9 cellular contexts compared by ENCODE assay signal in genomic region chr5:14155075-14155474, GRCh38. TPM values are rescaled to one million over a fixed set of nuclear protein-coding genes. Genes with fewer than 3 reads are reported as not detected.
DNase-seq lines count a peak whose midpoint lies in the region; ATAC-seq and TF ChIP-seq lines count a peak whose summit lies in the region.
"Had no signal": no experiment of that assay in that cellular context is flagged by ENCODE, and none has a peak within 500 bp of the region (broad histone marks: within the 10 kb centered on the region; RNA-seq: fewer than 3 reads in every experiment).

No MANE protein-coding gene starts in this region.

- ATAC-seq in GM19397 (IDR thresholded peaks at IDR 0.05; ENCODE audit: unreplicated experiment) (peak; percentile 50), HG03097 (IDR thresholded peaks at IDR 0.05; ENCODE audit: low FRiP score, unreplicated experiment) (peak; percentile 54), T-helper 17 cell (peak; percentile 62), upper lobe of right lung (no peak)

- H3K4me1 ChIP-seq in ACC112 (ENCODE audit: control insufficient read depth, insufficient read depth, low read length, unreplicated experiment) (peaks cover 75% of the 10 kb centered on the region), upper lobe of right lung (peaks cover 51% of the 10 kb centered on the region)

- intact Hi-C loops in upper lobe of right lung (cut with DNase I): no loop called here

- H3K4me1 Mint-ChIP-seq in T-helper 17 cell: no peaks in the 10 kb centered on the region
- no peaks in the 10 kb centered on the region for H3K4me1 Mint-ChIP-seq in T-helper 2 cell treated with Interferon-gamma antibody and Interleukin-4, amounts not matched to agents 5 μg/mL and 100 μg/mL, for 36 hours (ENCODE audit: low read depth)

- peaks cover 95% of the 10 kb centered on the region for H3K79me2 ChIP-seq in ACC112 (ENCODE audit: control insufficient read depth, insufficient read depth, low read length, unreplicated experiment)

- no peaks in the 10 kb centered on the region for H3K9me3 ChIP-seq in T-helper 17 cell (ENCODE audit: control insufficient read depth, low read length, poor library complexity, severe bottlenecking)
- no peaks in the 10 kb centered on the region for H3K9me3 ChIP-seq in upper lobe of right lung

- H3K36me3 ChIP-seq in ACC112 (ENCODE audit: insufficient read depth, low read length) (0 out of 2 replicates have a peak, but pooled peaks cover 3% of the 10 kb centered on the region), upper lobe of right lung (no peaks in the 10 kb centered on the region)

- H3K36me3 Mint-ChIP-seq in T-helper 17 cell (ENCODE audit: low read depth): no peaks in the 10 kb centered on the region
- H3K36me3 Mint-ChIP-seq in T-helper 2 cell treated with Interferon-gamma antibody and Interleukin-4, amounts not matched to agents 5 μg/mL and 100 μg/mL, for 36 hours (ENCODE audit: low read depth): no peaks in the 10 kb centered on the region

- H3K27me3 ChIP-seq in ACC112 (ENCODE audit: insufficient read depth, low read length) (no peaks in the 10 kb centered on the region), upper lobe of right lung (no peaks in the 10 kb centered on the region)

- DNase-seq in T-helper 17 cell (no peak), upper lobe of right lung (no peak), hippocampal formation (lab: John Stamatoyannopoulos, UW) (no peak)
- DNase-seq in stimulated activated CD4-positive, alpha-beta T cell treated with anti-CD3 and anti-CD28 coated beads, Interleukin-4, amount 100 ng/mL, for 4 hours: no peak
- no peak for DNase-seq in T-helper 2 cell treated with Interferon-gamma antibody and Interleukin-4, amounts not matched to agents 5 μg/mL and 100 μg/mL, for 36 hours (ENCODE audit: low spot score)
- DNase-seq: amniotic stem cell had no signal

- H3K4me3 Mint-ChIP-seq in T-helper 17 cell: no peak overlapping the region
- no peak overlapping the region for H3K4me3 Mint-ChIP-seq in T-helper 2 cell treated with Interferon-gamma antibody and Interleukin-4, amounts not matched to agents 5 μg/mL and 100 μg/mL, for 36 hours

- H3K27me3 Mint-ChIP-seq in T-helper 17 cell: peaks cover 49% of the 10 kb centered on the region
- H3K27me3 Mint-ChIP-seq in T-helper 2 cell treated with Interferon-gamma antibody and Interleukin-4, amounts not matched to agents 5 μg/mL and 100 μg/mL, for 36 hours (ENCODE audit: low read depth): peaks cover 5% of the 10 kb centered on the region

- no peak overlapping the region for H3K27ac Mint-ChIP-seq in T-helper 17 cell
- no peak overlapping the region for H3K27ac Mint-ChIP-seq in T-helper 2 cell treated with Interferon-gamma antibody and Interleukin-4, amounts not matched to agents 5 μg/mL and 100 μg/mL, for 36 hours

- H3K4me3 ChIP-seq in ACC112 (ENCODE audit: low read depth, low read length) (peak overlapping the region; percentile 70), upper lobe of right lung (no peak overlapping the region)

- H3K9me3 Mint-ChIP-seq in T-helper 2 cell treated with Interferon-gamma antibody and Interleukin-4, amounts not matched to agents 5 μg/mL and 100 μg/mL, for 36 hours: no peaks in the 10 kb centered on the region

- TF ChIP-seq CTCF in upper lobe of right lung (IDR thresholded peaks at IDR 0.05): no peak

- no peak overlapping the region for H2AFZ ChIP-seq in ACC112 (ENCODE audit: low read length, unreplicated experiment)

- H3K27ac ChIP-seq in ACC112 (ENCODE audit: low read depth, low read length) (peak overlapping the region; percentile 96), upper lobe of right lung (no peak overlapping the region)

RNA-seq across cellular contexts. Expression of gene TRIO, which starts 11.9 kb away (rescaled TPM):
- 10 to 100 TPM; 19.3 to 19.5 TPM for total RNA-seq in T-helper 17 cell
- total RNA-seq in upper lobe of right lung: 148 TPM
